28 cellular contexts compared by ENCODE assay signal in the genomic region with DNA sequence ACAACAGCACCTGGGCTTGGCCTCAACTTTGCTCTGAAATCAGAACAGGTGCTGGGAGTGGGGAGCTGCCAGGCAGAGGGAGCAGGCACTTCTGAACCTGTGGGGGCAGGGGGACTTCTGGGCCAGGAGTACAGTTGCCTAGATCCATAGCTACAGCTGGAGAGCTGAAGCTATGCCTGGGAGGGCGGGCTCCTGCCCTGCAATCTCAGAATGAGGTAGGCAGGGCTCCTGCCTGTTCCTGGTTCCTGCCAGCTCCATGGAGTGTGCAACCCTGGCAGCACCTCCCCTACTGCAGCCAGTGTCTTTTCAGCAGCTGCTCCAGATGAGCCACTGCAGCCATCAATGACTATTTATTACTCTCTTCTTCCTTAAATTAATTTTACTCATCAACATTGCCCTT.
"Had no signal": no experiment of that assay in that cellular context is flagged by ENCODE, and none has a peak within 500 bp of the region (broad histone marks: within the 10 kb centered on the region; RNA-seq: fewer than 3 reads in every experiment).

No MANE protein-coding gene starts in this region.

- H3K36me3 ChIP-seq: stomach, suprapubic skin, thoracic aorta, thyroid gland, tibial artery, tibial nerve, transverse colon, upper lobe of left lung, upper lobe of right lung, uterus, vagina had no signal

- H3K4me1 Mint-ChIP-seq: stimulated activated effector memory CD8-positive, alpha-beta T cell treated with anti-CD3 and anti-CD28 coated beads, Interleukin-12 subunit alpha, Interleukin-12 subunit beta, amount 100 ng/mL, for 72 hours; stimulated activated memory B cell treated with anti-CD40 and anti-IgM and Interleukin-4, amounts not matched to agents 10 μg/mL and 1 μg/mL and 100 μg/mL, for 72 hours; stimulated activated naive B cell treated with anti-CD40 and anti-IgM and Interleukin-4, amounts not matched to agents 10 μg/mL and 1 μg/mL and 100 μg/mL, for 72 hours; stimulated activated naive CD8-positive, alpha-beta T cell treated with anti-CD3 and anti-CD28 coated beads, Interleukin-15, amount 100 ng/mL, for 72 hours had no signal

- H3K27ac Mint-ChIP-seq: stimulated activated effector memory CD8-positive, alpha-beta T cell treated with anti-CD3 and anti-CD28 coated beads, Interleukin-12 subunit alpha, Interleukin-12 subunit beta, amount 100 ng/mL, for 72 hours; stimulated activated memory B cell treated with anti-CD40 and anti-IgM and Interleukin-4, amounts not matched to agents 10 μg/mL and 1 μg/mL and 100 μg/mL, for 72 hours; stimulated activated naive B cell treated with anti-CD40 and anti-IgM and Interleukin-4, amounts not matched to agents 10 μg/mL and 1 μg/mL and 100 μg/mL, for 72 hours; stimulated activated naive CD8-positive, alpha-beta T cell treated with anti-CD3 and anti-CD28 coated beads, Interleukin-15, amount 100 ng/mL, for 72 hours; stimulated activated naive CD8-positive, alpha-beta T cell treated with anti-CD3 and anti-CD28 coated beads, Interleukin-15, Interleukin-2, amounts not matched to agents 100 ng/mL and 50 ng/mL, for 24 hours; type B pancreatic cell had no signal

- H3K4me1 ChIP-seq: stomach, testis, thyroid gland, tibial artery, tibial nerve, transverse colon, upper lobe of left lung, uterus, vagina had no signal

- H3K4me3 Mint-ChIP-seq: stimulated activated effector memory CD8-positive, alpha-beta T cell treated with anti-CD3 and anti-CD28 coated beads, Interleukin-12 subunit alpha, Interleukin-12 subunit beta, amount 100 ng/mL, for 72 hours; stimulated activated memory B cell treated with anti-CD40 and anti-IgM and Interleukin-4, amounts not matched to agents 10 μg/mL and 1 μg/mL and 100 μg/mL, for 72 hours; stimulated activated naive B cell treated with anti-CD40 and anti-IgM and Interleukin-4, amounts not matched to agents 10 μg/mL and 1 μg/mL and 100 μg/mL, for 72 hours; stimulated activated naive CD8-positive, alpha-beta T cell treated with anti-CD3 and anti-CD28 coated beads, Interleukin-15, amount 100 ng/mL, for 72 hours; stimulated activated naive CD8-positive, alpha-beta T cell treated with anti-CD3 and anti-CD28 coated beads, Interleukin-15, Interleukin-2, amounts not matched to agents 100 ng/mL and 50 ng/mL, for 24 hours; type B pancreatic cell had no signal

- H3K27ac ChIP-seq: stomach, suprapubic skin, testis, thoracic aorta, thyroid gland, tibial artery, tibial nerve, transverse colon, upper lobe of left lung, upper lobe of right lung, uterus, vagina had no signal

- DNase-seq: stimulated activated CD4-positive, alpha-beta T cell treated with anti-CD3 and anti-CD28 coated beads, Interleukin-2, amount 100 ng/mL, for 48 hours; stimulated activated CD4-positive, alpha-beta T cell treated with anti-CD3 and anti-CD28 coated beads, Interleukin-4, amount 100 ng/mL, for 1 hour; stimulated activated CD4-positive, alpha-beta T cell treated with anti-CD3 and anti-CD28 coated beads, Interleukin-4, amount 100 ng/mL, for 24 hours; stimulated activated CD4-positive, alpha-beta T cell treated with anti-CD3 and anti-CD28 coated beads, Interleukin-4, amount 100 ng/mL, for 4 hours; stimulated activated CD8-positive, alpha-beta memory T cell treated with anti-CD3 and anti-CD28 coated beads, Interleukin-4, amount 100 ng/mL, for 48 hours; stimulated activated naive B cell treated with anti-CD40 and anti-IgM and Interleukin-4, amounts not matched to agents 10 μg/mL and 1 μg/mL and 100 μg/mL, for 72 hours; stimulated activated naive CD4-positive, alpha-beta T cell; stimulated activated naive CD4-positive, alpha-beta T cell treated with Interleukin-2 at 50 U/mL for 16 hours; stimulated activated naive CD8-positive, alpha-beta T cell treated with anti-CD3 and anti-CD28 coated beads, Interleukin-15, amount 100 ng/mL, for 72 hours; stimulated activated naive CD8-positive, alpha-beta T cell treated with anti-CD3 and anti-CD28 coated beads, Interleukin-15, Interleukin-2, amounts not matched to agents 100 U/mL and 50 U/mL, for 24 hours; stomach; substantia nigra; testis; thyroid gland; tibial artery; transverse colon; trophoblast cell; upper lobe of left lung; upper lobe of right lung; uterus had no signal

- H3K9me3 ChIP-seq: testis, thoracic aorta, thyroid gland, transverse colon, upper lobe of right lung, uterus, vagina had no signal

- H3K27me3 ChIP-seq: stomach, suprapubic skin, testis, thyroid gland, tibial artery, tibial nerve, transverse colon, upper lobe of left lung, upper lobe of right lung, uterus, vagina had no signal

- H3K27me3 Mint-ChIP-seq: stimulated activated memory B cell treated with anti-CD40 and anti-IgM and Interleukin-4, amounts not matched to agents 10 μg/mL and 1 μg/mL and 100 μg/mL, for 72 hours; stimulated activated naive B cell treated with anti-CD40 and anti-IgM and Interleukin-4, amounts not matched to agents 10 μg/mL and 1 μg/mL and 100 μg/mL, for 72 hours; stimulated activated naive CD8-positive, alpha-beta T cell treated with anti-CD3 and anti-CD28 coated beads, Interleukin-15, amount 100 ng/mL, for 72 hours; stimulated activated naive CD8-positive, alpha-beta T cell treated with anti-CD3 and anti-CD28 coated beads, Interleukin-15, Interleukin-2, amounts not matched to agents 100 ng/mL and 50 ng/mL, for 24 hours; type B pancreatic cell had no signal

- H3K9me3 Mint-ChIP-seq: type B pancreatic cell had no signal

- H3K36me3 Mint-ChIP-seq: stimulated activated effector memory CD8-positive, alpha-beta T cell treated with anti-CD3 and anti-CD28 coated beads, Interleukin-12 subunit alpha, Interleukin-12 subunit beta, amount 100 ng/mL, for 72 hours; stimulated activated memory B cell treated with anti-CD40 and anti-IgM and Interleukin-4, amounts not matched to agents 10 μg/mL and 1 μg/mL and 100 μg/mL, for 72 hours; stimulated activated naive B cell treated with anti-CD40 and anti-IgM and Interleukin-4, amounts not matched to agents 10 μg/mL and 1 μg/mL and 100 μg/mL, for 72 hours; type B pancreatic cell had no signal

- H3K4me3 ChIP-seq: stomach, suprapubic skin, testis, thoracic aorta, thyroid gland, tibial artery, tibial nerve, transverse colon, upper lobe of left lung, upper lobe of right lung, uterus, vagina had no signal
